In genomic region chr11:2085251-2086066, GRCh38 we compare ENCODE assay signal across 25 cellular contexts. TPM values are rescaled to one million over a fixed set of nuclear protein-coding genes. Genes with fewer than 3 reads are reported as not detected.
DNase-seq lines count a peak whose midpoint lies in the region; ATAC-seq and TF ChIP-seq lines count a peak whose summit lies in the region.
"Had no signal": no experiment of that assay in that cellular context is flagged by ENCODE, and none has a peak within 500 bp of the region (broad histone marks: within the 10 kb centered on the region; RNA-seq: fewer than 3 reads in every experiment).

No MANE protein-coding gene starts in this region.

- no peak for TF ChIP-seq CTCF in esophagus muscularis mucosa (IDR thresholded peaks at IDR 0.05)
- no peak for TF ChIP-seq CTCF in osteoblast (IDR thresholded peaks at IDR 0.05; ENCODE audit: extremely low read depth, low read depth, low read length)
- TF ChIP-seq CTCF in type B pancreatic cell (conservative IDR thresholded peaks at IDR 0.05) = no peak
- no peak for TF ChIP-seq CTCF in Calu3 (IDR thresholded peaks at IDR 0.05; ENCODE audit: unreplicated experiment)
- no peak for TF ChIP-seq CTCF in GM13977 (IDR thresholded peaks at IDR 0.05; ENCODE audit: extremely low read depth, insufficient read depth, missing control alignments)

- H3K4me2 ChIP-seq in osteoblast (ENCODE audit: insufficient read depth, low read length) = no peak overlapping the region
- H3K4me2 ChIP-seq: SK-N-SH had no signal

- peaks cover 11% of the 10 kb centered on the region for H3K9me3 Mint-ChIP-seq in type B pancreatic cell
- H3K9me3 Mint-ChIP-seq in Calu3 (ENCODE audit: low read depth, unreplicated experiment) = peaks cover 2% of the 10 kb centered on the region
- H3K9me3 Mint-ChIP-seq in effector memory CD8-positive, alpha-beta T cell = peaks cover 0 to 4% of the 10 kb centered on the region in 2 donors

- H2AFZ ChIP-seq in osteoblast (ENCODE audit: low read length) = no peak overlapping the region

- H3K79me2 ChIP-seq in osteoblast (ENCODE audit: insufficient read depth, low read length) = no peaks in the 10 kb centered on the region

- H3K4me3 ChIP-seq in esophagus muscularis mucosa = no peak overlapping the region
- H3K4me3 ChIP-seq in osteoblast (ENCODE audit: insufficient read depth, low read length) = no peak overlapping the region
- H3K4me3 ChIP-seq: heart left ventricle, pancreas, uterus had no signal

- H3K36me3 Mint-ChIP-seq in type B pancreatic cell (no peaks in the 10 kb centered on the region), Calu3 (ENCODE audit: insufficient read depth, unreplicated experiment) (no peaks in the 10 kb centered on the region)
- no peaks in the 10 kb centered on the region for H3K36me3 Mint-ChIP-seq in effector memory CD8-positive, alpha-beta T cell (ENCODE audit: insufficient read depth)
- H3K36me3 Mint-ChIP-seq: activated naive CD8-positive, alpha-beta T cell treated with anti-CD3 and anti-CD28 coated beads for 36 hours had no signal

- no peak overlapping the region for H3K4me3 Mint-ChIP-seq in type B pancreatic cell
- H3K4me3 Mint-ChIP-seq in Calu3 (ENCODE audit: low read depth, unreplicated experiment) = no peak overlapping the region
- no peak overlapping the region for H3K4me3 Mint-ChIP-seq in effector memory CD8-positive, alpha-beta T cell
- H3K4me3 Mint-ChIP-seq: activated naive CD8-positive, alpha-beta T cell treated with anti-CD3 and anti-CD28 coated beads for 36 hours; mesothelial cell of epicardium; naive thymus-derived CD4-positive, alpha-beta T cell; T-helper 17 cell had no signal

- no peaks in the 10 kb centered on the region for H3K4me1 ChIP-seq in esophagus muscularis mucosa
- H3K4me1 ChIP-seq in osteoblast (ENCODE audit: insufficient read depth, low read length) = no peaks in the 10 kb centered on the region
- H3K4me1 ChIP-seq: heart left ventricle, pancreas, uterus had no signal

- H4K20me1 ChIP-seq in osteoblast (ENCODE audit: insufficient read depth, low read length) = no peaks in the 10 kb centered on the region

- TF ChIP-seq POLR2A in esophagus muscularis mucosa (IDR thresholded peaks at IDR 0.05; ENCODE audit: low read depth) = no peak

- H3K27ac ChIP-seq in esophagus muscularis mucosa (replicated peaks in 1 of 4) (no peak overlapping the region), osteoblast (ENCODE audit: low read depth, low read length) (no peak overlapping the region)
- H3K27ac ChIP-seq: C4-2B, heart left ventricle, pancreas, uterus had no signal

- H3K9me3 ChIP-seq in esophagus muscularis mucosa = peaks cover 0 to 18% (median 9%) of the 10 kb centered on the region in 4 donors
- peaks cover 9% of the 10 kb centered on the region for H3K9me3 ChIP-seq in osteoblast (ENCODE audit: low read depth, low read length)
- H3K9me3 ChIP-seq: pancreas, SK-N-SH had no signal

- in situ Hi-C loops in GM13977 (cut with MboI; ENCODE audit: low pct_unique_long_range_greater_than_20kb, low sequenced_read_pairs, unreplicated experiment) = no loop called here

- ATAC-seq in effector memory CD8-positive, alpha-beta T cell (replicated peaks) = no peak
- ATAC-seq: naive thymus-derived CD4-positive, alpha-beta T cell; pancreas; T-helper 17 cell had no signal

- H3K27me3 Mint-ChIP-seq in type B pancreatic cell (no peaks in the 10 kb centered on the region), Calu3 (ENCODE audit: unreplicated experiment) (no peaks in the 10 kb centered on the region)
- peaks cover 41 to 45% of the 10 kb centered on the region in 2 donors for H3K27me3 Mint-ChIP-seq in effector memory CD8-positive, alpha-beta T cell
- H3K27me3 Mint-ChIP-seq: T-helper 17 cell had no signal

- H3K27me3 ChIP-seq in esophagus muscularis mucosa = peaks cover 0 to 32% (median 0%) of the 10 kb centered on the region in 4 donors
- no peaks in the 10 kb centered on the region for H3K27me3 ChIP-seq in osteoblast (ENCODE audit: insufficient read depth, low read length)
- H3K27me3 ChIP-seq: heart left ventricle, pancreas, uterus had no signal

- no peak overlapping the region for H3K27ac Mint-ChIP-seq in type B pancreatic cell
- H3K27ac Mint-ChIP-seq in Calu3 (ENCODE audit: unreplicated experiment) = no peak overlapping the region
- H3K27ac Mint-ChIP-seq in effector memory CD8-positive, alpha-beta T cell = no peak overlapping the region
- H3K27ac Mint-ChIP-seq: activated naive CD8-positive, alpha-beta T cell treated with anti-CD3 and anti-CD28 coated beads for 36 hours; activated T-helper 2 cell treated with anti-CD3 and anti-CD28 coated beads, Interferon-gamma antibody, Interleukin-2, Interleukin-4, amounts not matched to agents 10 μg/mL and 5 μg/mL and 100 μg/mL, durations not matched to agents 14 hours and 24 hours and 36 hours; mesothelial cell of epicardium; naive thymus-derived CD4-positive, alpha-beta T cell; T-helper 17 cell had no signal

- 81% methylated on average over 24 of the region's 24 CpGs for WGBS in esophagus muscularis mucosa

- CTCF ChIA-PET in Calu3 (lab: Charles Lee) = no interaction called here

- H3K36me3 ChIP-seq in esophagus muscularis mucosa (no peaks in the 10 kb centered on the region), osteoblast (ENCODE audit: insufficient read depth, low read length) (no peaks in the 10 kb centered on the region)
- H3K36me3 ChIP-seq: heart left ventricle, pancreas, uterus had no signal

- DNase-seq in activated effector memory CD4-positive, alpha-beta T cell treated with anti-CD3 and anti-CD28 coated beads, Interleukin-2, amount 50 U/mL, for 16 hours = peak; percentile 51
- no peak for DNase-seq in activated effector memory CD4-positive, alpha-beta T cell treated with Interleukin-2 at 50 U/mL for 16 hours
- peak; percentile 66 for DNase-seq in esophagus muscularis mucosa (ENCODE audit: extremely low spot score)
- peak; percentile 57 for DNase-seq in osteoblast (ENCODE audit: insufficient read length, low spot score, missing footprints)
- peak; percentile 65 for DNase-seq in type B pancreatic cell (ENCODE audit: extremely low spot score, unreplicated experiment)
- no peak for DNase-seq in Calu3
- no peak for DNase-seq in GM13977 (ENCODE audit: low spot score)
- no peak for DNase-seq in effector memory CD8-positive, alpha-beta T cell
- DNase-seq: activated CD4-positive, alpha-beta T cell treated with anti-CD3 and anti-CD28 coated beads for 4 hours; activated CD8-positive, alpha-beta memory T cell treated with anti-CD3 and anti-CD28 coated beads, Interleukin-2, amount 50 U/mL, for 4 hours; activated naive CD8-positive, alpha-beta T cell treated with anti-CD3 and anti-CD28 coated beads for 36 hours; EL; naive thymus-derived CD4-positive, alpha-beta T cell; NCI-H1694; NCI-H774; right cardiac atrium; RPMI8226; SK-N-SH; uterus had no signal

- no peak for TF ChIP-seq EP300 in esophagus muscularis mucosa (IDR thresholded peaks at IDR 0.05)

- no peaks in the 10 kb centered on the region for H3K4me1 Mint-ChIP-seq in type B pancreatic cell (ENCODE audit: unreplicated experiment)
- H3K4me1 Mint-ChIP-seq in Calu3 (ENCODE audit: low read depth, unreplicated experiment) = no peaks in the 10 kb centered on the region
- no peaks in the 10 kb centered on the region for H3K4me1 Mint-ChIP-seq in effector memory CD8-positive, alpha-beta T cell (ENCODE audit: low read depth in 2 of 2)
- H3K4me1 Mint-ChIP-seq: activated naive CD8-positive, alpha-beta T cell treated with anti-CD3 and anti-CD28 coated beads for 36 hours; mesothelial cell of epicardium; T-helper 17 cell had no signal

- intact Hi-C loops in esophagus muscularis mucosa (cut with DNase I) (no loop called here), Calu3 (cut with micrococcal nuclease; ENCODE audit: unreplicated experiment) (no loop called here)

- no TSS peak for BruUV-seq in Calu3 (replicated peaks; lab: Mats Ljungman, UMichigan)

RNA-seq across cellular contexts. Expression of gene IGF2, which starts 53.7 kb away (rescaled TPM):
- 10 to 100 TPM; 25.5 to 59.6 (median 33.0) TPM for total RNA-seq in esophagus muscularis mucosa
- 53.9 and 68.8 TPM in 2 replicates for total RNA-seq in osteoblast
- 2,350 and 3,865 TPM in 2 replicates for total RNA-seq in type B pancreatic cell (ENCODE audit: low replicate concordance)
- 0.37 and 0.45 TPM in 2 replicates for total RNA-seq in Calu3 (2022)

Comparison
In these comparisons a context has a peak if more than half of its experiments do, and no peak if none do; other contexts are left out.
1. DNase-seq: peak in activated effector memory CD4-positive, alpha-beta T cell treated with anti-CD3 and anti-CD28 coated beads, Interleukin-2, amount 50 U/mL, for 16 hours (single experiment), esophagus muscularis mucosa (single experiment), osteoblast (single experiment) and type B pancreatic cell (single experiment); none in activated effector memory CD4-positive, alpha-beta T cell treated with Interleukin-2 at 50 U/mL for 16 hours (single experiment), Calu3 (single experiment), GM13977 (single experiment) and effector memory CD8-positive, alpha-beta T cell (0 of 3).
2. RNA of gene IGF2, which starts 53.7 kb away (total RNA-seq): 2,350 to 3,865 TPM in type B pancreatic cell; 53.9 to 68.8 TPM in osteoblast, 25.5 to 59.6 TPM in esophagus muscularis mucosa and 0.37 to 0.45 TPM in Calu3; every median in the first group is over 10 times any median in the second.